7 cellular contexts compared by ENCODE assay signal in genomic region chr12:67025543-67026114, GRCh38.
A peak's percentile ranks its signal among the peaks of the same experiment; 100 is the strongest.
DNase-seq lines count a peak whose midpoint lies in the region; ATAC-seq and TF ChIP-seq lines count a peak whose summit lies in the region.

No MANE protein-coding gene starts in this region.

- H3K56ac ChIP-seq in IMR-90 (ENCODE audit: extremely low read depth, insufficient read depth, low read length): no peak overlapping the region

- H3K18ac ChIP-seq in IMR-90 (ENCODE audit: low read depth, low read length) (no peak overlapping the region), mesenchymal stem cell (ENCODE audit: low read depth in 1 of 2, low read length in 2 of 2) (no peak overlapping the region)

- no peak for TF ChIP-seq POLR2A in IMR-90 (IDR thresholded peaks at IDR 0.05; ENCODE audit: low read depth, low read length)
- no peak for TF ChIP-seq POLR2A in uterus (IDR thresholded peaks at IDR 0.05)

- CTCF ChIA-PET in IMR-90 (lab: Yijun Ruan, JAX): interaction anchor here (0.7 to 1.0 kb wide), 2 partner anchors 12 to 48 kb away, joined by 3 to 5 read pairs; no protein-coding TSS in a partner anchor
- CTCF ChIA-PET in SK-N-SH (lab: Yijun Ruan, JAX): interaction anchor here (0.5 to 2.4 kb wide), 14 partner anchors 9 to 389 kb away, joined by 3 to 12 read pairs (median 4); no protein-coding TSS in a partner anchor

- peak; percentile 35 for TF ChIP-seq CTCF in IMR-90 (conservative IDR thresholded peaks at IDR 0.05; ENCODE audit: low read depth, low read length)
- TF ChIP-seq CTCF in SK-N-SH (IDR thresholded peaks at IDR 0.05): peak; percentile 60
- TF ChIP-seq CTCF in astrocyte of the spinal cord (IDR thresholded peaks at IDR 0.05; ENCODE audit: low read depth, low read length): peak; percentile 85
- TF ChIP-seq CTCF in uterus (IDR thresholded peaks at IDR 0.05): peak in 3 of 4 experiments; percentile 19 to 35 (median 24)

- in situ Hi-C loops in IMR-90 (cut with MboI; ENCODE audit: low sequenced_read_pairs) (no loop called here), astrocyte of the spinal cord (cut with HindIII; ENCODE audit: low sequenced_read_pairs) (no loop called here)

- no peak overlapping the region for H3K23ac ChIP-seq in IMR-90 (ENCODE audit: low read depth, low read length)
- H3K23ac ChIP-seq in mesenchymal stem cell (ENCODE audit: low read length in 2 of 2): no peak overlapping the region

- H3K4me1 ChIP-seq in IMR-90 (ENCODE audit: control insufficient read depth, insufficient read depth, low read length): no peaks in the 10 kb centered on the region
- H3K4me1 ChIP-seq in SK-N-SH (ENCODE audit: control insufficient read depth in 1 of 2, insufficient read depth in 2 of 2, low read depth in 1 of 2, low read length in 1 of 2): no peaks in the 10 kb centered on the region
- H3K4me1 ChIP-seq in mesenchymal stem cell (ENCODE audit: control insufficient read depth, insufficient read depth, low read depth, low read length): peaks cover 1% of the 10 kb centered on the region
- no peaks in the 10 kb centered on the region for H3K4me1 ChIP-seq in uterus

- H3K4ac ChIP-seq in IMR-90 (ENCODE audit: low read depth, low read length) (no peak overlapping the region), mesenchymal stem cell (ENCODE audit: low read depth in 1 of 2, low read length in 2 of 2) (no peak overlapping the region)

- H2BK20ac ChIP-seq in IMR-90 (ENCODE audit: low read depth, low read length): no peak overlapping the region

- DNase-seq in ELF-1 (ENCODE audit: low read depth, low spot score): peak; percentile 82
- DNase-seq in IMR-90: no peak
- DNase-seq in SK-N-SH: peak; percentile 57
- DNase-seq in astrocyte of the spinal cord (ENCODE audit: low read depth, low spot score): peak; percentile 34
- peak; percentile 39 for DNase-seq in mesenchymal stem cell
- no peak for DNase-seq in uterus

- H4K8ac ChIP-seq in IMR-90 (ENCODE audit: low read depth in 2 of 2, low read length in 2 of 2) (no peak overlapping the region), mesenchymal stem cell (ENCODE audit: low read length) (no peak overlapping the region)

- H3K79me1 ChIP-seq in IMR-90 (ENCODE audit: low read depth in 1 of 2, low read length in 2 of 2) (no peaks in the 10 kb centered on the region), mesenchymal stem cell (replicated peaks; ENCODE audit: low read length, poor library complexity, severe bottlenecking) (no peaks in the 10 kb centered on the region)

- H3K14ac ChIP-seq in IMR-90 (replicated peaks; ENCODE audit: low read depth, low read length): no peak overlapping the region
- H3K14ac ChIP-seq in mesenchymal stem cell (ENCODE audit: low read length in 2 of 2): no peak overlapping the region

- H3K9ac ChIP-seq in IMR-90 (ENCODE audit: low read depth, low read length) (no peak overlapping the region), SK-N-SH (no peak overlapping the region), mesenchymal stem cell (ENCODE audit: low read length) (no peak overlapping the region)

- no peak overlapping the region for H2BK15ac ChIP-seq in IMR-90 (ENCODE audit: low read depth, low read length)
- no peak overlapping the region for H2BK15ac ChIP-seq in mesenchymal stem cell (ENCODE audit: low read depth, poor library complexity, severe bottlenecking)

- no TSS peak for BruUV-seq in IMR-90 (replicated peaks; lab: Mats Ljungman, UMichigan)

- H3F3A ChIP-seq in SK-N-SH (replicated peaks; ENCODE audit: insufficient read depth): no peaks in the 10 kb centered on the region

- POLR2A ChIA-PET in IMR-90 (lab: Charles Lee; ENCODE audit: unreplicated experiment) (no interaction called here), SK-N-SH (lab: Yijun Ruan, JAX) (no interaction called here)

- no peak overlapping the region for H2BK5ac ChIP-seq in IMR-90 (ENCODE audit: low read depth, low read length, poor library complexity, severe bottlenecking)
- H2BK5ac ChIP-seq in mesenchymal stem cell (ENCODE audit: low read depth, low read length, poor library complexity, severe bottlenecking): no peak overlapping the region

- H2AK5ac ChIP-seq in IMR-90 (ENCODE audit: low read depth, low read length) (no peak overlapping the region), mesenchymal stem cell (ENCODE audit: low read length, severe bottlenecking) (no peak overlapping the region)

- intact Hi-C loops in IMR-90 (cut with micrococcal nuclease) (no loop called here), uterus (cut with DNase I; ENCODE audit: low total_unique reads) (no loop called here)

- TF ChIP-seq EP300 in SK-N-SH (IDR thresholded peaks at IDR 0.05; ENCODE audit: borderline replicate concordance in 1 of 2, low read depth in 1 of 2, low read length in 1 of 2): no peak

- H4K20me1 ChIP-seq in IMR-90 (ENCODE audit: insufficient read depth, low read length): no peaks in the 10 kb centered on the region
- H4K20me1 ChIP-seq in SK-N-SH (ENCODE audit: insufficient read depth): no peaks in the 10 kb centered on the region

- H4K5ac ChIP-seq in IMR-90 (ENCODE audit: low read depth, low read length): no peak overlapping the region

- ATAC-seq in GM19468 (IDR thresholded peaks at IDR 0.05; ENCODE audit: extremely low read depth, unreplicated experiment) (peak; percentile 63), IMR-90 (ENCODE audit: low read depth) (no peak)

- no peaks in the 10 kb centered on the region for H3K79me2 ChIP-seq in SK-N-SH (ENCODE audit: insufficient read depth)

- TF ChIP-seq RAD21 in IMR-90 (IDR thresholded peaks at IDR 0.05; ENCODE audit: low read length): peak; percentile 39; the same call in 1 of the 2 replicates
- peak; percentile 58 for TF ChIP-seq RAD21 in SK-N-SH (IDR thresholded peaks at IDR 0.05; ENCODE audit: low read length)

- H2BK120ac ChIP-seq in IMR-90 (ENCODE audit: low read depth, low read length) (no peak overlapping the region), mesenchymal stem cell (ENCODE audit: low read depth, low read length) (no peak overlapping the region)

- H3K9me1 ChIP-seq in IMR-90 (ENCODE audit: insufficient read depth, low read length): no peaks in the 10 kb centered on the region

- H4K91ac ChIP-seq in IMR-90 (ENCODE audit: insufficient read depth, low read depth, low read length) (no peak overlapping the region), mesenchymal stem cell (ENCODE audit: low read length) (no peak overlapping the region)

- no peak overlapping the region for H2AK9ac ChIP-seq in IMR-90 (replicated peaks; ENCODE audit: low read depth, low read length, poor library complexity)

- H2BK12ac ChIP-seq in mesenchymal stem cell (ENCODE audit: low read length in 2 of 2): no peak overlapping the region

- H2AFZ ChIP-seq in IMR-90 (replicated peaks; ENCODE audit: low read length, poor library complexity) (no peak overlapping the region), SK-N-SH (ENCODE audit: low read depth) (no peak overlapping the region), mesenchymal stem cell (ENCODE audit: low read depth, low read length) (no peak overlapping the region)

- no peaks in the 10 kb centered on the region for H3K9me3 ChIP-seq in IMR-90 (ENCODE audit: control insufficient read depth, insufficient read depth, low read length)
- no peaks in the 10 kb centered on the region for H3K9me3 ChIP-seq in SK-N-SH
- no peaks in the 10 kb centered on the region for H3K9me3 ChIP-seq in mesenchymal stem cell (ENCODE audit: control insufficient read depth, low read length)
- H3K9me3 ChIP-seq in uterus: no peaks in the 10 kb centered on the region

- H3K4me3 ChIP-seq in IMR-90 (ENCODE audit: insufficient read depth, low read depth, low read length): no peak overlapping the region
- H3K4me3 ChIP-seq in SK-N-SH (ENCODE audit: low read depth in 2 of 2, low read length in 1 of 2): no peak overlapping the region
- H3K4me3 ChIP-seq in astrocyte of the spinal cord (ENCODE audit: low read depth, low read length): no peak overlapping the region
- H3K4me3 ChIP-seq in mesenchymal stem cell (ENCODE audit: insufficient read depth in 1 of 2, low read depth in 1 of 2, low read length in 2 of 2): no peak overlapping the region
- no peak overlapping the region for H3K4me3 ChIP-seq in uterus

- dilution Hi-C loops in IMR-90 (cut with HindIII; ENCODE audit: low sequenced_read_pairs, unreplicated experiment): no loop called here

- H3K9me2 ChIP-seq in SK-N-SH: no peaks in the 10 kb centered on the region

- H3K36me3 ChIP-seq in IMR-90 (ENCODE audit: control insufficient read depth, insufficient read depth, low read length) (no peaks in the 10 kb centered on the region), SK-N-SH (replicated peaks in 1 of 2; ENCODE audit: control insufficient read depth in 1 of 2, insufficient read depth in 2 of 2, low read length in 1 of 2) (no peaks in the 10 kb centered on the region), mesenchymal stem cell (ENCODE audit: control insufficient read depth in 1 of 2, insufficient read depth in 2 of 2, low read depth in 1 of 2, low read length in 2 of 2) (no peaks in the 10 kb centered on the region), uterus (no peaks in the 10 kb centered on the region)

- H3K27ac ChIP-seq in IMR-90 (ENCODE audit: insufficient read depth, low read length): no peak overlapping the region
- no peak overlapping the region for H3K27ac ChIP-seq in SK-N-SH (ENCODE audit: low read depth in 2 of 2, low read length in 1 of 2)
- no peak overlapping the region for H3K27ac ChIP-seq in mesenchymal stem cell (ENCODE audit: low read length, poor library complexity, severe bottlenecking)
- no peak overlapping the region for H3K27ac ChIP-seq in uterus

- no CpG with 5 or more reads among the region's 7 CpGs for WGBS in IMR-90 (ENCODE audit: extremely low coverage in 2 of 2, insufficient read length in 1 of 2), 2 experiments
- 18% methylated on average over 7 of the region's 7 CpGs for WGBS in SK-N-SH (ENCODE audit: low lambda C conversion rate)
- 28% methylated on average over 3 of the region's 7 CpGs for WGBS in mesenchymal stem cell

- H3K4me2 ChIP-seq in IMR-90 (ENCODE audit: low read depth, low read length) (no peak overlapping the region), SK-N-SH (no peak overlapping the region), mesenchymal stem cell (ENCODE audit: low read length, poor library complexity, severe bottlenecking) (no peak overlapping the region)

- H3K27me3 ChIP-seq in IMR-90 (ENCODE audit: control insufficient read depth, insufficient read depth, low read length) (no peaks in the 10 kb centered on the region), SK-N-SH (ENCODE audit: insufficient read depth) (peaks cover 8% of the 10 kb centered on the region; the same call in 1 of the 2 replicates), mesenchymal stem cell (ENCODE audit: control insufficient read depth in 1 of 2, insufficient read depth in 1 of 2, low read length in 2 of 2) (no peaks in the 10 kb centered on the region), uterus (no peaks in the 10 kb centered on the region)

TF ChIP-seq in IMR-90, 13 proteins besides CTCF, POLR2A, EP300 and RAD21 (continues in another document):
- TF ChIP-seq SMC3 (IDR thresholded peaks at IDR 0.05; ENCODE audit: low read depth, low read length): no peak
- no peak for TF ChIP-seq CHD1 (IDR thresholded peaks at IDR 0.05; ENCODE audit: low read depth, low read length)
- no peak for TF ChIP-seq MAZ (IDR thresholded peaks at IDR 0.05; ENCODE audit: borderline replicate concordance, low read depth, low read length)

TF ChIP-seq in SK-N-SH, 30 proteins besides CTCF, POLR2A, EP300 and RAD21:
- no peak for TF ChIP-seq NFIC (IDR thresholded peaks at IDR 0.05; ENCODE audit: borderline replicate concordance)
- TF ChIP-seq YY1 (IDR thresholded peaks at IDR 0.05; ENCODE audit: low read depth): no peak
- TF ChIP-seq SMC3 (IDR thresholded peaks at IDR 0.05; ENCODE audit: low read depth, low read length): peak; percentile 29; the same call in 1 of the 2 replicates
TF ChIP-seq in SK-N-SH: peak in this region for 1.

Comparison
In these comparisons a context has a peak if more than half of its experiments do, and no peak if none do; other contexts are left out.
1. DNase-seq: peak in ELF-1 (single experiment), SK-N-SH (single experiment), astrocyte of the spinal cord (single experiment) and mesenchymal stem cell (single experiment); none in IMR-90 (single experiment) and uterus (0 of 2).
2. CTCF ChIP-seq: peak in every context shown above with its lines; median percentile 85 in astrocyte of the spinal cord; 60 in SK-N-SH; 35 in IMR-90; 24 in uterus.